8 cellular contexts compared by ENCODE assay signal in genomic region chr2:47272031-47272864, GRCh38.
DNase-seq lines count a peak whose midpoint lies in the region; ATAC-seq lines count a peak whose summit lies in the region.

No MANE protein-coding gene starts in this region.

- no peaks in the 10 kb centered on the region for H3K36me3 Mint-ChIP-seq in T-helper 17 cell (ENCODE audit: low read depth)

- DNase-seq in D341Med (ENCODE audit: low spot score) (peak; percentile 95), MG63 (peak; percentile 77), T-helper 17 cell (peak; percentile 44 to 49 (median 48)), right cardiac atrium (peak; percentile 80 to 90 (median 90))

- intact Hi-C loops in right cardiac atrium (cut with DNase I): loop anchor here in 2 of 4 donors (5.0 kb wide), 2 partner anchors 40 to 290 kb away; no protein-coding TSS in a partner anchor

- H3K9me3 ChIP-seq in MG63 (no peaks in the 10 kb centered on the region), T-helper 17 cell (ENCODE audit: control insufficient read depth, low read length, poor library complexity, severe bottlenecking) (no peaks in the 10 kb centered on the region), right cardiac atrium (ENCODE audit: control insufficient read depth, low read length) (no peaks in the 10 kb centered on the region)

- 9% methylated on average over 46 of the region's 46 CpGs for WGBS in right cardiac atrium

- H3K27ac Mint-ChIP-seq in T-helper 17 cell: no peak overlapping the region

- peaks cover 11% of the 10 kb centered on the region for H3K4me1 ChIP-seq in right cardiac atrium (ENCODE audit: control insufficient read depth, insufficient read depth, low read length)
- peaks cover 9% of the 10 kb centered on the region for H3K4me1 ChIP-seq in rectal smooth muscle tissue (ENCODE audit: control insufficient read depth, insufficient read depth, low read length)

- H3K4me1 Mint-ChIP-seq in T-helper 17 cell: peaks cover 8% of the 10 kb centered on the region

- no peak overlapping the region for H3K9ac ChIP-seq in rectal smooth muscle tissue (ENCODE audit: low read length)

- peak overlapping the region; percentile 5; the same call in 1 of the 2 replicates for H3K4me3 ChIP-seq in MG63
- peak overlapping the region; percentile 26 for H3K4me3 ChIP-seq in right cardiac atrium (ENCODE audit: low read length)
- H3K4me3 ChIP-seq in rectal smooth muscle tissue (ENCODE audit: low read length): peak overlapping the region; percentile 59

- H3K27ac ChIP-seq in angular gyrus (ENCODE audit: low read depth, low read length) (peak overlapping the region; percentile 82), right cardiac atrium (ENCODE audit: low read length) (peak overlapping the region; percentile 45), rectal smooth muscle tissue (ENCODE audit: low read depth, low read length) (no peak overlapping the region)

- peak overlapping the region; percentile 73 for H3K4me3 Mint-ChIP-seq in T-helper 17 cell

- ATAC-seq in GM21528 (IDR thresholded peaks at IDR 0.05; ENCODE audit: low FRiP score, unreplicated experiment) (peak; percentile 72), T-helper 17 cell (peak; percentile 93), right cardiac atrium (peak; percentile 81 to 84), HG03025 (IDR thresholded peaks at IDR 0.05; ENCODE audit: low FRiP score, unreplicated experiment) (no peak)

- H3K27me3 ChIP-seq in MG63 (no peaks in the 10 kb centered on the region), right cardiac atrium (ENCODE audit: control insufficient read depth, insufficient read depth) (no peaks in the 10 kb centered on the region), rectal smooth muscle tissue (ENCODE audit: control insufficient read depth, insufficient read depth, low read length) (no peaks in the 10 kb centered on the region)

- peaks cover 4% of the 10 kb centered on the region for H3K27me3 Mint-ChIP-seq in T-helper 17 cell

- H3K36me3 ChIP-seq in MG63: no peaks in the 10 kb centered on the region
- no peaks in the 10 kb centered on the region for H3K36me3 ChIP-seq in rectal smooth muscle tissue (ENCODE audit: control insufficient read depth, insufficient read depth, low read length)

Comparison
In these comparisons a context has a peak if more than half of its experiments do, and no peak if none do; other contexts are left out.
1. H3K4me3 ChIP-seq: peak in every context shown above with its lines; median percentile 59 in rectal smooth muscle tissue; 26 in right cardiac atrium; 5 in MG63.